Comparison of ENCODE assay signal across 20 cellular contexts in the genomic region with DNA sequence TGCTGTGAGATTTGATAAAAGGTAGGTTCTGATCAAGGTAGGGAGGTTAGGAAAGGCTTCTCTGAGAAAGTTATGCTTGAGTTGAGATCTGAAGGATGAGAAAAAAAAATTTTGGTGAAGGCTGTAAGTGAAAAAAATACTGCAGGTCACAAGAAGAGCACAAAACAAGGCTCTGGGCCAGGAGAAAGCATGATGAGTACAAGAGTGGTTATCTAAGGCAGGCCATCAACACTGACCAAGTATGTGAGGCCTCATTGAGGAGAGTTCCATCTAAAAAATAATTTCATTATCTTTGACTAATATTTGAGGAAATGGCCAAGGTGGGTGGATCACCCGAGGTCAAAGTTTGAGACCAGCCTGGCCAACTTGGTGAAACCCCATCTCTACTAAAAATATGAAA.
DNase-seq lines count a peak whose midpoint lies in the region; ATAC-seq and TF ChIP-seq lines count a peak whose summit lies in the region.
"Had no signal": no experiment of that assay in that cellular context is flagged by ENCODE, and none has a peak within 500 bp of the region (broad histone marks: within the 10 kb centered on the region; RNA-seq: fewer than 3 reads in every experiment).

No MANE protein-coding gene starts in this region.

- no peaks in the 10 kb centered on the region for H4K20me1 ChIP-seq in GM23248 (ENCODE audit: insufficient read depth)
- no peaks in the 10 kb centered on the region for H4K20me1 ChIP-seq in osteoblast (ENCODE audit: insufficient read depth, low read length)

- H3K36me3 ChIP-seq in GM23248 (ENCODE audit: low read depth): no peaks in the 10 kb centered on the region
- no peaks in the 10 kb centered on the region for H3K36me3 ChIP-seq in osteoblast (ENCODE audit: insufficient read depth, low read length)
- H3K36me3 ChIP-seq: MG63 had no signal

- H3K27ac Mint-ChIP-seq in chondrocyte (ENCODE audit: unreplicated experiment) (peak overlapping the region; percentile 83), type B pancreatic cell (no peak overlapping the region)
- H3K27ac Mint-ChIP-seq: B cell had no signal

- H3K4me1 ChIP-seq in GM23248 (ENCODE audit: insufficient read depth) (peaks cover 47% of the 10 kb centered on the region), osteoblast (ENCODE audit: insufficient read depth, low read length) (peaks cover 57% of the 10 kb centered on the region)

- H3K4me3 Mint-ChIP-seq in chondrocyte (ENCODE audit: unreplicated experiment) (no peak overlapping the region), type B pancreatic cell (no peak overlapping the region)
- H3K4me3 Mint-ChIP-seq: B cell had no signal

- no peaks in the 10 kb centered on the region for H3K9me2 ChIP-seq in GM23248 (ENCODE audit: insufficient read depth)

- H3K9me3 ChIP-seq in GM23248 (ENCODE audit: low read depth): no peaks in the 10 kb centered on the region
- no peaks in the 10 kb centered on the region for H3K9me3 ChIP-seq in osteoblast (ENCODE audit: low read depth, low read length)
- H3K9me3 ChIP-seq: MG63 had no signal

- DNase-seq in AG10803 (ENCODE audit: low read depth) (peak; percentile 39), GM23248 (peak; percentile 54), chondrocyte (ENCODE audit: low spot score) (no peak), osteoblast (ENCODE audit: insufficient read length, low spot score, missing footprints) (no peak), AG20443 (ENCODE audit: low spot score) (no peak), type B pancreatic cell (ENCODE audit: extremely low spot score, unreplicated experiment) (no peak)
- DNase-seq: GOT3; Karpas-422; NCI-H1417; NCI-H1930; NCI-H2227 treated with DMSO at 0.1 percent for 48 hours; NCI-H510A treated with DMSO at 0.1 percent for 48 hours; NCI-H774; NK-92 treated with Interleukin-12 subunit alpha and Interleukin-12 subunit beta, amount 100 ng/mL, for 24 hours had no signal

- H3K79me2 ChIP-seq in GM23248 (ENCODE audit: insufficient read depth): peaks cover 6% of the 10 kb centered on the region; the same call in 1 of the 2 replicates
- H3K79me2 ChIP-seq in osteoblast (ENCODE audit: insufficient read depth, low read length): peaks cover 50% of the 10 kb centered on the region

- no peak for ATAC-seq in HG02610 (IDR thresholded peaks at IDR 0.05; ENCODE audit: unreplicated experiment)
- no peak for ATAC-seq in HG03457 (IDR thresholded peaks at IDR 0.05; ENCODE audit: unreplicated experiment)
- ATAC-seq: Panc1, SK-N-SH treated with all-trans-retinoic acid at 6 μM for 48 hours had no signal

- H3K27ac ChIP-seq in GM23248 (peak overlapping the region; percentile 81), osteoblast (ENCODE audit: low read depth, low read length) (peak overlapping the region; percentile 75)

- H3K4me1 Mint-ChIP-seq in chondrocyte (ENCODE audit: low read depth) (peaks cover 71% of the 10 kb centered on the region), type B pancreatic cell (ENCODE audit: unreplicated experiment) (peaks cover 24% of the 10 kb centered on the region)
- H3K4me1 Mint-ChIP-seq: B cell had no signal

- 97 to 100% methylated on average over 1 of the region's 1 CpG for WGBS in GM23248 (ENCODE audit: low coverage in 1 of 2, low lambda C conversion rate in 2 of 2, missing lambda C conversion rate in 2 of 2), 2 experiments

- no peaks in the 10 kb centered on the region for H3K27me3 ChIP-seq in GM23248 (replicated peaks; ENCODE audit: insufficient read depth)
- H3K27me3 ChIP-seq in osteoblast (ENCODE audit: insufficient read depth, low read length): no peaks in the 10 kb centered on the region
- H3K27me3 ChIP-seq: MG63 had no signal

- in situ Hi-C loops in GM23248 (cut with MboI): no loop called here

- TF ChIP-seq CTCF in AG10803 (conservative IDR thresholded peaks at IDR 0.05; ENCODE audit: low read length) (no peak), chondrocyte (IDR thresholded peaks at IDR 0.05) (no peak), osteoblast (IDR thresholded peaks at IDR 0.05; ENCODE audit: extremely low read depth, low read depth, low read length) (no peak), type B pancreatic cell (conservative IDR thresholded peaks at IDR 0.05) (no peak)

- no peak overlapping the region for H3K4me3 ChIP-seq in AG10803 (ENCODE audit: low read length)
- peak overlapping the region; percentile 40 for H3K4me3 ChIP-seq in GM23248
- H3K4me3 ChIP-seq in osteoblast (ENCODE audit: insufficient read depth, low read length): no peak overlapping the region
- H3K4me3 ChIP-seq: MG63 had no signal

- peak overlapping the region; percentile 83 for H3K4me2 ChIP-seq in GM23248 (ENCODE audit: unreplicated experiment)
- peak overlapping the region; percentile 67 for H3K4me2 ChIP-seq in osteoblast (ENCODE audit: insufficient read depth, low read length)

- H3K36me3 Mint-ChIP-seq in chondrocyte (ENCODE audit: low read depth) (no peaks in the 10 kb centered on the region), type B pancreatic cell (no peaks in the 10 kb centered on the region)

- H3K27me3 Mint-ChIP-seq in chondrocyte (ENCODE audit: low read depth): no peaks in the 10 kb centered on the region
- no peaks in the 10 kb centered on the region for H3K27me3 Mint-ChIP-seq in type B pancreatic cell

- no peak overlapping the region for H3K9ac ChIP-seq in GM23248

- H3K9me3 Mint-ChIP-seq in chondrocyte (ENCODE audit: low read depth) (no peaks in the 10 kb centered on the region), type B pancreatic cell (peaks cover 4% of the 10 kb centered on the region)

- H3F3A ChIP-seq in GM23248 (ENCODE audit: insufficient read depth): peaks cover 38% of the 10 kb centered on the region

- H2AFZ ChIP-seq in GM23248: no peak overlapping the region
- H2AFZ ChIP-seq in osteoblast (ENCODE audit: low read length): no peak overlapping the region

Comparison
In these comparisons a context has a peak if more than half of its experiments do, and no peak if none do; other contexts are left out.
1. DNase-seq: peak in AG10803 (single experiment) and GM23248 (single experiment); none in chondrocyte (single experiment), osteoblast (single experiment), AG20443 (single experiment) and type B pancreatic cell (single experiment).